Comparison of ENCODE assay signal across 21 cellular contexts in the genomic region with DNA sequence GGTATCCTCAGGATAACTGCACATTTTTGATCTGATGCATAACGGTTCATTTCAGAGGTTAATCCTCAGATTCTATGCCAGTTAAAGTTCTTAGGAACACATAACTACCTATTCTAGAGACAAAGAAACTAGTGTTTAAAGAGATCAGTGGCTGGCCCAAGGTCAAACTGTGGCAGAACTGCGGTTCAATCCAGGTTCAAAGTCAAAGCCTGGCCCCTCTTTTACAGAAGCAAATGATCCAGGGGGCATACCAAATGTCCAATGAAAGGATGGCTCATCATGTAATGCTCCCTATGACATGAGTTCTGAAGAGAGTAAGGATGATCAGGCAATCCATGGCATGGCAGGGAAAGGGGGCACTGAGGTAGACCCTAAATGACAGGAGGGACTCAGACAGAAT.
"Had no signal": no experiment of that assay in that cellular context is flagged by ENCODE, and none has a peak within 500 bp of the region (broad histone marks: within the 10 kb centered on the region; RNA-seq: fewer than 3 reads in every experiment).

No MANE protein-coding gene starts in this region.

- DNase-seq: KBM-7, NCI-H1092 treated with DMSO at 0.1 percent for 48 hours, NCI-H1436, NCI-H187, NCI-H2029, NCI-H2081 treated with DMSO at 0.1 percent for 48 hours, NCI-H2171, NCI-H226, NCI-H446, NCI-H510A, NCI-H524 treated with DMSO at 0.1 percent for 48 hours, NCI-H69, NCI-H774, PC-3, Right ventricle myocardium superior, RPMI8226, SIG-M5 had no signal

- FAIRE-seq: HTR-8/SVneo had no signal

- H3K27ac ChIP-seq: HL-60 had no signal

- ATAC-seq: Panc1, PC-3, SK-N-SH treated with all-trans-retinoic acid at 6 μM for 48 hours had no signal
